ENCODE assay signal across 1 cellular context in the genomic region with DNA sequence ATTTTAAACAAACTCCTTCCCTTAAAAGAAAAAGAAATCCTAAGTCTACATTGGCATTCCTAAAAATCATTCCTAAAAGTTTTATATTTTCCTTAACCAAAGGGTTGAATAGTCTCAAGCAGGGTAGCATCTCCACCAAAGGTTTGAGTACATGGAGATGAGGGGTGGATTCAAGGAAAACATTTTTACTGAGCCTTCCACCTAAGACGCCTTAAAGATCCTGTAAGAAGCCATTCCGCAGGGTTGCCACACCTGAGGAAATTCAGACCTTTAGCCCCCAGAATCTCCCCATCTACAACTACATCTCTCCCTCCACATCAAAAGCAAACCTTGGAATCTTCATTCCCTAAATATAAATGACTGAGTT.
TF ChIP-seq lines count a peak whose summit lies in the region.

No MANE protein-coding gene starts in this region.

TF ChIP-seq in GM23338, 12 proteins besides CTCF, POLR2A, EP300 and RAD21 (continued from another document):
- TF ChIP-seq EZH2phosphoT487 (IDR thresholded peaks at IDR 0.05; ENCODE audit: unreplicated experiment) (no peak), POLR2AphosphoS5 (IDR thresholded peaks at IDR 0.05; ENCODE audit: low read depth) (no peak), STAT1 (IDR thresholded peaks at IDR 0.05; ENCODE audit: unreplicated experiment) (no peak), EZH2 (IDR thresholded peaks at IDR 0.05; ENCODE audit: low read depth, unreplicated experiment) (no peak)
